In genomic region chr12:120438495-120439198, GRCh38 we compare ENCODE assay signal across 8 cellular contexts. TPM values are rescaled to one million over a fixed set of nuclear protein-coding genes. Genes with fewer than 3 reads are reported as not detected.
DNase-seq lines count a peak whose midpoint lies in the region; ATAC-seq and TF ChIP-seq lines count a peak whose summit lies in the region.

No MANE protein-coding gene starts in this region.

- no peaks in the 10 kb centered on the region for H3K36me3 ChIP-seq in aorta (ENCODE audit: control insufficient read depth in 1 of 2, insufficient read depth in 2 of 2, low read length in 1 of 2)

- no peaks in the 10 kb centered on the region for H3K27me3 ChIP-seq in aorta (ENCODE audit: control insufficient read depth in 1 of 2, insufficient read depth in 2 of 2, low read length in 1 of 2)

- TF ChIP-seq CTCF in AG10803 (conservative IDR thresholded peaks at IDR 0.05; ENCODE audit: low read length), result no peak
- no peak for TF ChIP-seq CTCF in brain (conservative IDR thresholded peaks at IDR 0.05)

- H3K4me1 Mint-ChIP-seq in brain, result peaks cover 41% of the 10 kb centered on the region
- H3K4me1 Mint-ChIP-seq in memory B cell, result peaks cover 13% of the 10 kb centered on the region

- 38 to 40% methylated on average over 17 of the region's 17 CpGs for WGBS in aorta, 2 donors

- intact Hi-C loops in aorta (cut with DNase I), result loop anchor here (5.0 to 10.0 kb wide), 2 partner anchors 114 to 121 kb away; partner anchors contain the start of gene PLA2G1B (in 1 of the 2)

- H3K4me3 Mint-ChIP-seq in brain, result peak overlapping the region; percentile 92 to 100 (median 96)
- peak overlapping the region; percentile 98 for H3K4me3 Mint-ChIP-seq in memory B cell

- ATAC-seq in HG02973 (IDR thresholded peaks at IDR 0.05; ENCODE audit: unreplicated experiment), result peak; percentile 13
- no peak for ATAC-seq in memory B cell (ENCODE audit: low read depth)
- ATAC-seq in aorta (ENCODE audit: low FRiP score), result no peak
- no peak for ATAC-seq in GM18511 (IDR thresholded peaks at IDR 0.05; ENCODE audit: unreplicated experiment)

- H3K36me3 Mint-ChIP-seq in brain (peaks cover 34% of the 10 kb centered on the region), memory B cell (peaks cover 6% of the 10 kb centered on the region)

- peak overlapping the region in 4 of 5 experiments; percentile 95 to 97 (median 96) for H3K27ac Mint-ChIP-seq in brain
- peak overlapping the region; percentile 91 for H3K27ac Mint-ChIP-seq in memory B cell

- H3K4me3 ChIP-seq in AG10803 (ENCODE audit: low read length) (peak overlapping the region; percentile 96), aorta (ENCODE audit: low read length in 2 of 2) (peak overlapping the region; percentile 45 to 76)

- H3K4me1 ChIP-seq in aorta (ENCODE audit: control insufficient read depth in 1 of 2, insufficient read depth in 2 of 2, low read length in 2 of 2), result no peaks in the 10 kb centered on the region

- peak overlapping the region in 1 of 2 donors; percentile 18 for H3K27ac ChIP-seq in aorta (ENCODE audit: low read depth in 1 of 2, low read length in 2 of 2)

- peaks cover 0 to 4% (median 0%) of the 10 kb centered on the region in 5 experiments for H3K9me3 Mint-ChIP-seq in brain
- no peaks in the 10 kb centered on the region for H3K9me3 Mint-ChIP-seq in memory B cell

- DNase-seq in AG10803 (ENCODE audit: low read depth) (no peak), memory B cell (ENCODE audit: low spot score in 2 of 2) (no peak), aorta (no peak), NCI-H1417 (lab: John Stamatoyannopoulos, UW) (no peak)
- DNase-seq in stimulated activated CD8-positive, alpha-beta memory T cell treated with anti-CD3 and anti-CD28 coated beads, Interleukin-4, amount 100 ng/mL, for 48 hours, result no peak

- H3K27me3 Mint-ChIP-seq in brain (peaks cover 13% of the 10 kb centered on the region), memory B cell (no peaks in the 10 kb centered on the region)

- no peaks in the 10 kb centered on the region for H3K9me3 ChIP-seq in aorta (ENCODE audit: control insufficient read depth, low read length)

RNA-seq across cellular contexts. Expression of gene COX6A1, which starts 0.7 kb away (rescaled TPM):
- polyA plus RNA-seq in brain (ENCODE audit: insufficient read depth, low read depth, low replicate concordance) (1,091 TPM), aorta (100 to 1,000 TPM; 355 to 498 TPM)
- total RNA-seq in aorta, result 100 to 1,000 TPM; 176 to 246 TPM

RNA-seq across cellular contexts. Expression of gene TRIAP1, which starts 7.5 kb away (rescaled TPM):
- 10.9 TPM for polyA plus RNA-seq in brain (ENCODE audit: insufficient read depth, low read depth, low replicate concordance)
- 10 to 100 TPM; 13.0 to 14.1 TPM for total RNA-seq in aorta
- polyA plus RNA-seq in aorta, result 10 to 100 TPM; 19.7 to 43.1 TPM

RNA-seq across cellular contexts. Expression of gene GATC, which starts 7.6 kb away (rescaled TPM):
- polyA plus RNA-seq in brain (ENCODE audit: insufficient read depth, low read depth, low replicate concordance) (25.4 TPM), aorta (10 to 100 TPM in 1 of 2 donors, 1 to 10 TPM in 1; 9.8 to 11.5 TPM)
- total RNA-seq in aorta, result 10 to 100 TPM; 22.1 to 24.5 TPM

RNA-seq across cellular contexts. Expression of gene SRSF9, which starts 30.9 kb away (rescaled TPM):
- polyA plus RNA-seq in brain (ENCODE audit: insufficient read depth, low read depth, low replicate concordance) (182 TPM), aorta (10 to 100 TPM; 77.5 to 95.8 TPM)
- 10 to 100 TPM; 91.2 to 96.6 TPM for total RNA-seq in aorta

RNA-seq across cellular contexts. Expression of gene DYNLL1, which starts 57.3 kb away (rescaled TPM):
- polyA plus RNA-seq in brain (ENCODE audit: insufficient read depth, low read depth, low replicate concordance), result 725 TPM
- total RNA-seq in aorta, result 100 to 1,000 TPM; 236 to 262 TPM
- polyA plus RNA-seq in aorta, result 100 to 1,000 TPM; 287 to 686 TPM
